24 cellular contexts compared by ENCODE assay signal in genomic region chr7:34849966-34850365, GRCh38.
"Had no signal": no experiment of that assay in that cellular context is flagged by ENCODE, and none has a peak within 500 bp of the region (broad histone marks: within the 10 kb centered on the region; RNA-seq: fewer than 3 reads in every experiment).

No MANE protein-coding gene starts in this region.

- H3K4me1 ChIP-seq: left ventricle myocardium inferior, pancreas, prostate gland, sigmoid colon, spleen, suprapubic skin, tibial artery, upper lobe of right lung had no signal

- H3K36me3 ChIP-seq: left ventricle myocardium inferior, pancreas, prostate gland, sigmoid colon, spleen, suprapubic skin, thoracic aorta, tibial artery, upper lobe of right lung had no signal

- H3K27me3 ChIP-seq: pancreas, sigmoid colon, spleen, suprapubic skin, tibial artery, upper lobe of right lung had no signal

- H3K9me3 ChIP-seq: left ventricle myocardium inferior, mucosa of descending colon, pancreas, prostate gland, sigmoid colon, spleen, suprapubic skin, thoracic aorta, tibial artery, upper lobe of right lung had no signal

- H3K27ac ChIP-seq: left ventricle myocardium inferior, pancreas, prostate gland, sigmoid colon, spleen, suprapubic skin, thoracic aorta, tibial artery, upper lobe of right lung had no signal

- H3K4me3 ChIP-seq: left ventricle myocardium inferior, lung, mucosa of descending colon, pancreas, prostate gland, sigmoid colon, spleen, suprapubic skin, thoracic aorta, tibial artery, upper lobe of right lung had no signal

- DNase-seq: hypothalamus; immature natural killer cell; kidney; left colon; left ventricle myocardium inferior; midbrain; mucosa of descending colon; naive thymus-derived CD8-positive, alpha-beta T cell; nucleus accumbens; pancreas; posterior cingulate gyrus; retina; right cardiac atrium; sigmoid colon; small intestine; spleen; stimulated activated CD4-positive, alpha-beta T cell treated with anti-CD3 and anti-CD28 coated beads, Interleukin-4, amount 100 ng/mL, for 24 hours; stimulated activated naive CD4-positive, alpha-beta T cell; tibial artery; upper lobe of right lung had no signal
